ENCODE assay signal across 28 cellular contexts in genomic region chr3:128548011-128548410, GRCh38. TPM values are rescaled to one million over a fixed set of nuclear protein-coding genes. Genes with fewer than 3 reads are reported as not detected.
DNase-seq lines count a peak whose midpoint lies in the region; ATAC-seq, FAIRE-seq and TF ChIP-seq lines count a peak whose summit lies in the region.
"Had no signal": no experiment of that assay in that cellular context is flagged by ENCODE, and none has a peak within 500 bp of the region (broad histone marks: within the 10 kb centered on the region; RNA-seq: fewer than 3 reads in every experiment).

No MANE protein-coding gene starts in this region.

- ATAC-seq in HG03139 (IDR thresholded peaks at IDR 0.05; ENCODE audit: unreplicated experiment) = no peak
- ATAC-seq: activated T-helper 17 cell treated with anti-CD3 and anti-CD28 coated beads, Interleukin-2, amount 50 U/mL, for 72 hours; left colon; naive thymus-derived CD4-positive, alpha-beta T cell had no signal

- H3K4me3 ChIP-seq in HEK293 (ENCODE audit: low read depth, low read length) = no peak overlapping the region
- no peak overlapping the region for H3K4me3 ChIP-seq in astrocyte (ENCODE audit: insufficient read depth, low read depth, low read length)
- H3K4me3 ChIP-seq in mesenchymal stem cell (ENCODE audit: insufficient read depth in 1 of 2, low read depth in 1 of 2, low read length in 2 of 2) = no peak overlapping the region
- H3K4me3 ChIP-seq in spleen = no peak overlapping the region
- no peak overlapping the region for H3K4me3 ChIP-seq in dorsolateral prefrontal cortex
- H3K4me3 ChIP-seq: hepatocyte, ovary, Peyer's patch, tibial nerve had no signal

- H3K14ac ChIP-seq in mesenchymal stem cell (ENCODE audit: low read length in 2 of 2) = no peak overlapping the region

- no peaks in the 10 kb centered on the region for H3K79me2 ChIP-seq in astrocyte (ENCODE audit: insufficient read depth, low read length)
- H3K79me2 ChIP-seq: hepatocyte had no signal

- H3K36me3 ChIP-seq in HEK293 (ENCODE audit: control insufficient read depth in 2 of 2, insufficient read depth in 1 of 2, low read length in 2 of 2) = no peaks in the 10 kb centered on the region
- no peaks in the 10 kb centered on the region for H3K36me3 ChIP-seq in astrocyte (ENCODE audit: insufficient read depth, low read length)
- no peaks in the 10 kb centered on the region for H3K36me3 ChIP-seq in mesenchymal stem cell (ENCODE audit: control insufficient read depth in 1 of 2, insufficient read depth in 2 of 2, low read depth in 1 of 2, low read length in 2 of 2)
- H3K36me3 ChIP-seq in spleen = no peaks in the 10 kb centered on the region
- H3K36me3 ChIP-seq: ovary, Peyer's patch, tibial nerve had no signal

- H3K79me1 ChIP-seq in mesenchymal stem cell (replicated peaks; ENCODE audit: low read length, poor library complexity, severe bottlenecking) = no peaks in the 10 kb centered on the region

- POLR2A ChIA-PET in HEK293 (lab: Yijun Ruan, JAX) = no interaction called here

- no peak overlapping the region for H3K23ac ChIP-seq in mesenchymal stem cell (ENCODE audit: low read length in 2 of 2)

- no peak for TF ChIP-seq POLR2A in spleen (IDR thresholded peaks at IDR 0.05)

- H3K9me3 ChIP-seq in HEK293 (ENCODE audit: control insufficient read depth, insufficient read depth, low read depth, low read length) = no peaks in the 10 kb centered on the region
- H3K9me3 ChIP-seq in astrocyte (ENCODE audit: insufficient read depth, low read depth, low read length) = no peaks in the 10 kb centered on the region
- peaks cover 6% of the 10 kb centered on the region for H3K9me3 ChIP-seq in mesenchymal stem cell (ENCODE audit: control insufficient read depth, low read length)
- H3K9me3 ChIP-seq in spleen = peaks cover 0 to 10% (median 6%) of the 10 kb centered on the region in 8 donors
- H3K9me3 ChIP-seq: ovary had no signal

- DNase-seq in astrocyte (ENCODE audit: low read depth) = no peak
- DNase-seq in mesenchymal stem cell = no peak
- DNase-seq in spleen = no peak
- no peak for DNase-seq in dorsolateral prefrontal cortex
- no peak for DNase-seq in HuH-7.5 (ENCODE audit: low spot score)
- DNase-seq: activated CD4-positive, alpha-beta T cell treated with anti-CD3 and anti-CD28 coated beads, Interleukin-2, amount 50 U/mL, for 4 hours; activated naive CD4-positive, alpha-beta T cell treated with anti-CD3 and anti-CD28 coated beads, Interleukin-2, amount 50 U/mL, for 16 hours; amniotic stem cell; CD4-positive, CD25-positive, alpha-beta regulatory T cell; left colon; naive thymus-derived CD4-positive, alpha-beta T cell; NCI-H1092 treated with DMSO at 0.1 percent for 48 hours; NCI-H187; ovary; Peyer's patch; retina; SIG-M5 had no signal

- H3K27me3 ChIP-seq in astrocyte (ENCODE audit: insufficient read depth, low read length) (no peaks in the 10 kb centered on the region), mesenchymal stem cell (ENCODE audit: control insufficient read depth in 1 of 2, insufficient read depth in 1 of 2, low read length in 2 of 2) (peaks cover 5 to 8% of the 10 kb centered on the region in 2 experiments), spleen (replicated peaks in 1 of 7) (peaks cover 0 to 25% (median 0%) of the 10 kb centered on the region in 7 donors), dorsolateral prefrontal cortex (peaks cover 0 to 23% (median 0%) of the 10 kb centered on the region in 45 donors)
- H3K27me3 ChIP-seq: hepatocyte, ovary, Peyer's patch had no signal

- H3K4ac ChIP-seq in mesenchymal stem cell (ENCODE audit: low read depth in 1 of 2, low read length in 2 of 2) = no peak overlapping the region

- no peak overlapping the region for H4K8ac ChIP-seq in mesenchymal stem cell (ENCODE audit: low read length)

- H3K4me1 Mint-ChIP-seq in astrocyte (ENCODE audit: low read depth, unreplicated experiment) = peaks cover 30% of the 10 kb centered on the region
- H3K4me1 Mint-ChIP-seq: activated T-helper 17 cell treated with anti-CD3 and anti-CD28 coated beads, Interleukin-2, amount 50 U/mL, for 72 hours had no signal

- H2BK15ac ChIP-seq in mesenchymal stem cell (ENCODE audit: low read depth, poor library complexity, severe bottlenecking) = peak overlapping the region; percentile 26

- H3K9me3 Mint-ChIP-seq in astrocyte (ENCODE audit: unreplicated experiment) = peaks cover 9% of the 10 kb centered on the region

- H2BK12ac ChIP-seq in mesenchymal stem cell (ENCODE audit: low read length in 2 of 2) = peak overlapping the region; percentile 49 to 85

- H2AFZ ChIP-seq in astrocyte (ENCODE audit: low read depth, low read length) (peak overlapping the region; percentile 66), mesenchymal stem cell (ENCODE audit: low read depth, low read length) (no peak overlapping the region)
- H2AFZ ChIP-seq: hepatocyte had no signal

- peak overlapping the region; percentile 51 for H2BK120ac ChIP-seq in mesenchymal stem cell (ENCODE audit: low read depth, low read length)

- peaks cover 2% of the 10 kb centered on the region for H3K36me3 Mint-ChIP-seq in astrocyte (ENCODE audit: low read depth, unreplicated experiment)
- H3K36me3 Mint-ChIP-seq: CD4-positive, CD25-positive, alpha-beta regulatory T cell had no signal

- no peak overlapping the region for H3K4me3 Mint-ChIP-seq in astrocyte (ENCODE audit: unreplicated experiment)
- H3K4me3 Mint-ChIP-seq: activated T-helper 17 cell treated with anti-CD3 and anti-CD28 coated beads, Interleukin-2, amount 50 U/mL, for 72 hours; CD4-positive, CD25-positive, alpha-beta regulatory T cell; naive thymus-derived CD4-positive, alpha-beta T cell had no signal

- no peak for FAIRE-seq in astrocyte (lab: Jason Lieb, UNC)
- FAIRE-seq: bronchial epithelial cell, colon, D721Med, frontal cortex, GM12891 had no signal

- CTCF ChIA-PET in HEK293 (lab: Yijun Ruan, JAX) = interaction anchor here (0.8 kb wide), 1 partner anchor 122 kb away, joined by 3 read pairs; no protein-coding TSS in a partner anchor

- peak overlapping the region; percentile 34 for H4K91ac ChIP-seq in mesenchymal stem cell (ENCODE audit: low read length)

- peak overlapping the region; percentile 13 for H3K9ac ChIP-seq in astrocyte (ENCODE audit: low read length)
- no peak overlapping the region for H3K9ac ChIP-seq in mesenchymal stem cell (ENCODE audit: low read length)

- no peaks in the 10 kb centered on the region for H4K20me1 ChIP-seq in astrocyte (ENCODE audit: insufficient read depth, low read length)

- H3K27ac ChIP-seq in HEK293 (ENCODE audit: extremely low read depth, low read depth, low read length) (no peak overlapping the region), astrocyte (ENCODE audit: low read depth, low read length) (peak overlapping the region; percentile 53), mesenchymal stem cell (ENCODE audit: low read length, poor library complexity, severe bottlenecking) (no peak overlapping the region), spleen (peak overlapping the region in 6 of 8 donors; percentile 60 to 79 (median 76)), dorsolateral prefrontal cortex (no peak overlapping the region)
- H3K27ac ChIP-seq: HL-60, ovary, Peyer's patch had no signal

- no peak overlapping the region for H3K27ac Mint-ChIP-seq in astrocyte (ENCODE audit: unreplicated experiment)
- H3K27ac Mint-ChIP-seq: activated T-helper 17 cell treated with anti-CD3 and anti-CD28 coated beads, Interleukin-2, amount 50 U/mL, for 72 hours; CD4-positive, CD25-positive, alpha-beta regulatory T cell had no signal

- H2AK5ac ChIP-seq in mesenchymal stem cell (ENCODE audit: low read length, severe bottlenecking) = no peak overlapping the region

- TF ChIP-seq CTCF in HEK293 (tag by site-specific recombination; IDR thresholded peaks at IDR 0.05) (no peak), astrocyte (IDR thresholded peaks at IDR 0.05; ENCODE audit: insufficient read depth, low read depth, low read length) (no peak), spleen (IDR thresholded peaks at IDR 0.05 in 8 of 11, conservative IDR thresholded peaks at IDR 0.05 in 3 of 11) (no peak), dorsolateral prefrontal cortex (IDR thresholded peaks at IDR 0.05 in 54 of 56, conservative IDR thresholded peaks at IDR 0.05 in 2 of 56; ENCODE audit: low read depth in 1 of 56, partially characterized antibody in 56 of 56) (no peak)

- peak overlapping the region; percentile 64 for H3K4me2 ChIP-seq in astrocyte (ENCODE audit: low read length)
- H3K4me2 ChIP-seq in mesenchymal stem cell (ENCODE audit: low read length, poor library complexity, severe bottlenecking) = no peak overlapping the region

- intact Hi-C loops in spleen (cut with DNase I; ENCODE audit: low total_unique reads) = no loop called here
- intact Hi-C loops in dorsolateral prefrontal cortex (cut with DNase I) = no loop called here

- H3K4me1 ChIP-seq in HEK293 (ENCODE audit: control insufficient read depth, insufficient read depth, low read length) = no peaks in the 10 kb centered on the region
- peaks cover 34% of the 10 kb centered on the region for H3K4me1 ChIP-seq in astrocyte (ENCODE audit: insufficient read depth, low read length)
- peaks cover 13% of the 10 kb centered on the region for H3K4me1 ChIP-seq in mesenchymal stem cell (ENCODE audit: control insufficient read depth, insufficient read depth, low read depth, low read length)
- peaks cover 2 to 48% (median 20%) of the 10 kb centered on the region in 6 donors for H3K4me1 ChIP-seq in spleen

- peak overlapping the region in 1 of 2 experiments; percentile 31 for H3K18ac ChIP-seq in mesenchymal stem cell (ENCODE audit: low read depth in 1 of 2, low read length in 2 of 2)

- H3K27me3 Mint-ChIP-seq in astrocyte (ENCODE audit: low read depth, unreplicated experiment) = peaks cover 1% of the 10 kb centered on the region

- H2BK5ac ChIP-seq in mesenchymal stem cell (ENCODE audit: low read depth, low read length, poor library complexity, severe bottlenecking) = no peak overlapping the region

RNA-seq across cellular contexts. Expression of gene GATA2, which starts 55.0 kb away (rescaled TPM):
- total RNA-seq in astrocyte = 0.58 and 1.7 TPM in 2 replicates
- polyA plus RNA-seq in mesenchymal stem cell (2013, experiment 1 of 2) = 2.0 TPM
- polyA plus RNA-seq in mesenchymal stem cell (2013, experiment 2 of 2) = 2.2 TPM
- total RNA-seq in spleen = 10 to 100 TPM; 14.4 to 28.6 (median 19.3) TPM
- polyA plus RNA-seq in spleen = 10 to 100 TPM in 1 of 3 donors, 1 to 10 TPM in 2; 2.2 to 11.9 (median 3.4) TPM
- 10 to 100 TPM in 4 of 120 experiments, 1 to 10 TPM in 115, under 1 TPM in 1; 0.98 to 13.1 (median 4.3) TPM for total RNA-seq in dorsolateral prefrontal cortex
- polyA plus RNA-seq: CD4-positive, CD25-positive, alpha-beta regulatory T cell; naive thymus-derived CD4-positive, alpha-beta T cell had no signal

Comparison
In these comparisons a context has a peak if more than half of its experiments do, and no peak if none do; other contexts are left out.
1. H3K27ac ChIP-seq: peak in astrocyte (single experiment) and spleen (6 of 8); none in HEK293 (single experiment), mesenchymal stem cell (single experiment) and dorsolateral prefrontal cortex (0 of 59).